In genomic region chr12:94445662-94446061, GRCh38 we compare ENCODE assay signal across 20 cellular contexts.
"Had no signal": no experiment of that assay in that cellular context is flagged by ENCODE, and none has a peak within 500 bp of the region (broad histone marks: within the 10 kb centered on the region; RNA-seq: fewer than 3 reads in every experiment).

No MANE protein-coding gene starts in this region.

- H3K27ac ChIP-seq: cardiac muscle cell, gastroesophageal sphincter, heart right ventricle, neutrophil, pancreas, thoracic aorta, upper lobe of right lung had no signal

- H3K4me3 Mint-ChIP-seq: activated CD4-positive, alpha-beta T cell treated with anti-CD3 and anti-CD28 coated beads, Interleukin-2, amount 10 ng/mL, durations not matched to agents 24 days and 14 days; activated CD8-positive, alpha-beta T cell treated with anti-CD3 and anti-CD28 coated beads for 36 hours; activated naive CD8-positive, alpha-beta T cell treated with anti-CD3 and anti-CD28 coated beads for 36 hours; activated T-helper 17 cell treated with anti-CD3 and anti-CD28 coated beads, Interleukin-2, amount 50 U/mL, for 72 hours; endodermal cell; natural killer cell; stimulated activated naive B cell treated with anti-CD40 and anti-IgM and Interleukin-4, amounts not matched to agents 10 μg/mL and 1 μg/mL and 100 μg/mL, for 72 hours had no signal

- H3K4me3 ChIP-seq: cardiac muscle cell, gastroesophageal sphincter, heart right ventricle, pancreas, thoracic aorta, upper lobe of right lung had no signal

- ATAC-seq: activated CD8-positive, alpha-beta T cell treated with anti-CD3 and anti-CD28 coated beads for 36 hours; activated T-helper 17 cell treated with anti-CD3 and anti-CD28 coated beads, Interleukin-2, amount 50 U/mL, for 72 hours; gastroesophageal sphincter; heart right ventricle; natural killer cell; pancreas; sciatic nerve; stimulated activated naive B cell treated with anti-CD40 and anti-IgM and Interleukin-4, amounts not matched to agents 10 μg/mL and 1 μg/mL and 100 μg/mL, for 72 hours; upper lobe of right lung had no signal

- H3K4me1 ChIP-seq: gastroesophageal sphincter, pancreas, upper lobe of right lung had no signal

- H3K36me3 ChIP-seq: cardiac muscle cell, gastroesophageal sphincter, neutrophil, pancreas, thoracic aorta, upper lobe of right lung had no signal

- H3K27me3 Mint-ChIP-seq: activated CD4-positive, alpha-beta T cell treated with anti-CD3 and anti-CD28 coated beads, Interleukin-2, amount 10 ng/mL, durations not matched to agents 24 days and 14 days; activated CD8-positive, alpha-beta T cell treated with anti-CD3 and anti-CD28 coated beads for 36 hours; activated naive CD8-positive, alpha-beta T cell treated with anti-CD3 and anti-CD28 coated beads for 36 hours; activated T-helper 17 cell treated with anti-CD3 and anti-CD28 coated beads, Interleukin-2, amount 50 U/mL, for 72 hours; stimulated activated naive B cell treated with anti-CD40 and anti-IgM and Interleukin-4, amounts not matched to agents 10 μg/mL and 1 μg/mL and 100 μg/mL, for 72 hours had no signal

- H3K4me1 Mint-ChIP-seq: endodermal cell, natural killer cell had no signal

- H3K9me3 Mint-ChIP-seq: activated T-helper 17 cell treated with anti-CD3 and anti-CD28 coated beads, Interleukin-2, amount 50 U/mL, for 72 hours had no signal

- H3K9me3 ChIP-seq: neutrophil, pancreas, thoracic aorta, upper lobe of right lung had no signal

- H3K27me3 ChIP-seq: cardiac muscle cell, gastroesophageal sphincter, heart right ventricle, neutrophil, pancreas, upper lobe of right lung had no signal

- DNase-seq: activated CD4-positive, alpha-beta T cell treated with anti-CD3 and anti-CD28 coated beads, Interleukin-2, amount 10 ng/mL, durations not matched to agents 24 days and 14 days; activated CD8-positive, alpha-beta T cell treated with anti-CD3 and anti-CD28 coated beads for 36 hours; activated naive CD4-positive, alpha-beta T cell; activated naive CD8-positive, alpha-beta T cell treated with anti-CD3 and anti-CD28 coated beads for 36 hours; activated T-cell treated with anti-CD3 and anti-CD28 coated beads, Interleukin-2, amount 50 U/mL, for 1 hour; amniotic stem cell; endodermal cell; heart right ventricle; mesenchymal stem cell; natural killer cell; pancreas; stimulated activated naive B cell treated with anti-CD40 and anti-IgM and Interleukin-4, amounts not matched to agents 10 μg/mL and 1 μg/mL and 100 μg/mL, for 72 hours; T1000; upper lobe of right lung had no signal

- H3K27ac Mint-ChIP-seq: activated CD4-positive, alpha-beta T cell treated with anti-CD3 and anti-CD28 coated beads, Interleukin-2, amount 10 ng/mL, durations not matched to agents 24 days and 14 days; activated CD8-positive, alpha-beta T cell treated with anti-CD3 and anti-CD28 coated beads for 36 hours; activated naive CD8-positive, alpha-beta T cell treated with anti-CD3 and anti-CD28 coated beads for 36 hours; activated T-helper 17 cell treated with anti-CD3 and anti-CD28 coated beads, Interleukin-2, amount 50 U/mL, for 72 hours; endodermal cell; natural killer cell; stimulated activated naive B cell treated with anti-CD40 and anti-IgM and Interleukin-4, amounts not matched to agents 10 μg/mL and 1 μg/mL and 100 μg/mL, for 72 hours had no signal
